ENCODE assay signal across 1 cellular context in genomic region chr2:234363647-234364294, GRCh38.
TF ChIP-seq lines count a peak whose summit lies in the region.

No MANE protein-coding gene starts in this region.

TF ChIP-seq in H1, 55 proteins besides CTCF, POLR2A, EP300 and RAD21:
- TF ChIP-seq CBX8 (IDR thresholded peaks at IDR 0.05; ENCODE audit: borderline replicate concordance, low read depth, low read length) (no peak), SRF (IDR thresholded peaks at IDR 0.05; ENCODE audit: low read depth, low read length) (no peak), CHD7 (IDR thresholded peaks at IDR 0.05; ENCODE audit: insufficient replicate concordance, low read length) (no peak), YY1 (IDR thresholded peaks at IDR 0.05; ENCODE audit: low read depth, low read length) (no peak), KDM5A (IDR thresholded peaks at IDR 0.05; ENCODE audit: low read length) (no peak), SIRT6 (IDR thresholded peaks at IDR 0.05; ENCODE audit: low read length) (no peak), GABPA (IDR thresholded peaks at IDR 0.05; ENCODE audit: borderline replicate concordance, insufficient read depth, low read length) (no peak), HDAC6 (IDR thresholded peaks at IDR 0.05; ENCODE audit: low read depth, low read length) (no peak), RXRA (IDR thresholded peaks at IDR 0.05; ENCODE audit: insufficient read depth, low read depth, low read length) (no peak), CEBPB (IDR thresholded peaks at IDR 0.05; ENCODE audit: low read depth, low read length) (no peak), HDAC2 (IDR thresholded peaks at IDR 0.05; ENCODE audit: borderline replicate concordance in 1 of 2, low read depth in 2 of 2, low read length in 2 of 2) (no peak), SUZ12 (IDR thresholded peaks at IDR 0.05; ENCODE audit: low read length) (no peak), RBBP5 (IDR thresholded peaks at IDR 0.05; ENCODE audit: borderline replicate concordance, low read depth, low read length) (no peak), ATF3 (IDR thresholded peaks at IDR 0.05; ENCODE audit: insufficient read depth, low read depth, low read length) (no peak), PHF8 (conservative IDR thresholded peaks at IDR 0.05; ENCODE audit: low read depth, low read length) (no peak), CBX5 (IDR thresholded peaks at IDR 0.05; ENCODE audit: low read depth, low read length) (no peak), TBP (IDR thresholded peaks at IDR 0.05; ENCODE audit: low read depth, low read length) (no peak)
